23 cellular contexts compared by ENCODE assay signal in the genomic region with DNA sequence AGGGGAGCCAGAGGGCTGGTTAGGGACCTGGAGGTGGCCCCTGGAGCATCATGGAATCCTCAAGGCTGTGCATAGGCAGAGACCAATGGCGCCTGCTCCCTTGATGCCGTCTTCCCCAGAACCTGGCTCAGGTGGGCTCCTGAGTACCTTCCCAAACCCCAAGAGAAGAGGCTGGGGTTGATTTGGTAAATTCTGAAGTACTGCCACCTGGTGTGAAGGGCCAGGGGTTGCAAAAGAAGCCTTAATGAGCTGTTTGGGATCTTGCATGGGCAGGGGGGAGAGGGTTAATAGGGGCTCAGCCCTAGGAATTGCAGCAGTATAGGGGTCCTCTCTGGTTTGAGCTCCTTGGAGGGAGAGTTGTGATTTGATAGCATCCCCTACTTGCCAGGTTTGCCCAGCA. TPM values are rescaled to one million over a fixed set of nuclear protein-coding genes. Genes with fewer than 3 reads are reported as not detected.
A peak's percentile ranks its signal among the peaks of the same experiment; 100 is the strongest.
DNase-seq lines count a peak whose midpoint lies in the region; ATAC-seq, FAIRE-seq and TF ChIP-seq lines count a peak whose summit lies in the region.
"Had no signal": no experiment of that assay in that cellular context is flagged by ENCODE, and none has a peak within 500 bp of the region (broad histone marks: within the 10 kb centered on the region; RNA-seq: fewer than 3 reads in every experiment).

No MANE protein-coding gene starts in this region.

- H3K9ac ChIP-seq in Loucy (ENCODE audit: low read depth, low read length, poor library complexity, severe bottlenecking) (no peak overlapping the region), duodenal mucosa (ENCODE audit: low read depth in 1 of 2, low read length in 2 of 2) (peak overlapping the region; percentile 8 to 29)

- H3K9me2 ChIP-seq in Loucy (replicated peaks; ENCODE audit: low read depth, low read length): no peaks in the 10 kb centered on the region

- H3K9me3 ChIP-seq in Loucy (ENCODE audit: insufficient read depth, low read depth, low read length): no peaks in the 10 kb centered on the region
- H3K9me3 ChIP-seq in duodenal mucosa (ENCODE audit: control insufficient read depth in 1 of 2, low read length in 2 of 2): no peaks in the 10 kb centered on the region
- no peaks in the 10 kb centered on the region for H3K9me3 ChIP-seq in psoas muscle
- H3K9me3 ChIP-seq: pancreas, right atrium auricular region, thyroid gland had no signal

- no peak overlapping the region for H3K4me3 ChIP-seq in Loucy (ENCODE audit: low read length, poor library complexity, severe bottlenecking)
- H3K4me3 ChIP-seq in duodenal mucosa (ENCODE audit: low read depth in 1 of 2, low read length in 2 of 2): no peak overlapping the region
- H3K4me3 ChIP-seq in psoas muscle: no peak overlapping the region
- H3K4me3 ChIP-seq: pancreas, right atrium auricular region, thyroid gland had no signal

- DNase-seq in psoas muscle: no peak
- DNase-seq in NCI-H1436 treated with DMSO at 0.1 percent for 48 hours (lab: John Stamatoyannopoulos, UW): no peak
- no peak for DNase-seq in HTR-8/SVneo (ENCODE audit: insufficient read length, low spot score)
- DNase-seq: activated B cell treated with CpG ODN at 0.5 μM for 24 hours; activated CD4-positive, alpha-beta T cell treated with anti-CD3 and anti-CD28 coated beads, Interleukin-2, amount 50 U/mL, for 4 hours; activated naive CD8-positive, alpha-beta T cell treated with anti-CD3 and anti-CD28 coated beads for 36 hours; CD4-positive, alpha-beta T cell; immature natural killer cell; mesendoderm; natural killer cell; NCI-H1417; NCI-H2081 treated with DMSO at 0.1 percent for 48 hours; NCI-H446; pancreas; SHP77; thyroid gland had no signal

- no peak for ATAC-seq in psoas muscle
- ATAC-seq in GM19035 (IDR thresholded peaks at IDR 0.05; ENCODE audit: unreplicated experiment): no peak
- ATAC-seq: left lobe of liver, natural killer cell, pancreas had no signal

- H4K20me1 ChIP-seq in Loucy (ENCODE audit: insufficient read depth, low read length, poor library complexity, severe bottlenecking): no peaks in the 10 kb centered on the region

- H3K4me1 ChIP-seq in Loucy (ENCODE audit: insufficient read depth, low read length, poor library complexity, severe bottlenecking) (no peaks in the 10 kb centered on the region), duodenal mucosa (ENCODE audit: control insufficient read depth in 1 of 2, insufficient read depth in 2 of 2, low read length in 2 of 2) (peaks cover 37 to 61% of the 10 kb centered on the region in 2 donors), psoas muscle (peaks cover 70% of the 10 kb centered on the region)

- H3K27me3 ChIP-seq in Loucy (ENCODE audit: insufficient read depth, low read length, poor library complexity, severe bottlenecking) (no peaks in the 10 kb centered on the region), duodenal mucosa (ENCODE audit: control insufficient read depth in 1 of 2, insufficient read depth in 2 of 2, low read length in 2 of 2) (no peaks in the 10 kb centered on the region), psoas muscle (ENCODE audit: insufficient read depth in 3 of 3, low read length in 2 of 3) (no peaks in the 10 kb centered on the region)
- H3K27me3 ChIP-seq: pancreas, right atrium auricular region, thyroid gland had no signal

- no peak overlapping the region for H2AFZ ChIP-seq in Loucy (ENCODE audit: low read length)

- intact Hi-C loops in psoas muscle (cut with DNase I): no loop called here

- no peak overlapping the region for H3K4me2 ChIP-seq in Loucy (ENCODE audit: low read depth, low read length, poor library complexity, severe bottlenecking)

- no peak for FAIRE-seq in HTR-8/SVneo (lab: Jason Lieb, UNC)
- FAIRE-seq: pancreas had no signal

- no peaks in the 10 kb centered on the region for H3K79me2 ChIP-seq in Loucy (ENCODE audit: insufficient read depth, low read length)

- 95 to 100% (median 96%) methylated on average over 2 of the region's 2 CpGs for WGBS in psoas muscle, 3 donors

- no peak overlapping the region for H3K27ac ChIP-seq in duodenal mucosa (ENCODE audit: low read depth, low read length)
- peak overlapping the region; percentile 68 for H3K27ac ChIP-seq in psoas muscle
- H3K27ac ChIP-seq: epithelial cell of prostate, pancreas, thyroid gland had no signal

- H3F3A ChIP-seq in Loucy (ENCODE audit: low read depth): no peaks in the 10 kb centered on the region

- H3K36me3 ChIP-seq in Loucy (ENCODE audit: insufficient read depth, low read length): no peaks in the 10 kb centered on the region
- H3K36me3 ChIP-seq in duodenal mucosa (ENCODE audit: control insufficient read depth in 1 of 2, insufficient read depth in 2 of 2, low read length in 2 of 2): no peaks in the 10 kb centered on the region
- H3K36me3 ChIP-seq in psoas muscle (ENCODE audit: insufficient read depth in 1 of 2, low read depth in 1 of 2): no peaks in the 10 kb centered on the region
- H3K36me3 ChIP-seq: pancreas, right atrium auricular region, thyroid gland had no signal

- peak; percentile 32; the same call in 1 of the 3 replicates for TF ChIP-seq CTCF in GM12872 (IDR thresholded peaks at IDR 0.05; ENCODE audit: insufficient read depth, low read depth, low read length)
- TF ChIP-seq CTCF in Loucy (conservative IDR thresholded peaks at IDR 0.05; ENCODE audit: low read length): peak; percentile 35
- no peak for TF ChIP-seq CTCF in psoas muscle (IDR thresholded peaks at IDR 0.05)

RNA-seq across cellular contexts. Expression of a gene that starts 52.1 kb away (rescaled TPM):
- 100 to 1,000 TPM; 193 to 408 (median 285) TPM for total RNA-seq in psoas muscle
- 100 to 1,000 TPM; 217 to 601 (median 297) TPM for polyA plus RNA-seq in psoas muscle
